Comparison of ENCODE assay signal across 1 cellular context in genomic region chr4:8033776-8034528, GRCh38.
TF ChIP-seq lines count a peak whose summit lies in the region.

No MANE protein-coding gene starts in this region.

TF ChIP-seq in H1, 55 proteins besides CTCF, POLR2A, EP300 and RAD21 (continued from another document):
- TF ChIP-seq CHD7 (IDR thresholded peaks at IDR 0.05; ENCODE audit: insufficient replicate concordance, low read length), result no peak
- no peak for TF ChIP-seq SP2 (IDR thresholded peaks at IDR 0.05; ENCODE audit: low read length)
- no peak for TF ChIP-seq EZH2 (IDR thresholded peaks at IDR 0.05; ENCODE audit: low read depth, low read length, severe bottlenecking)
- TF ChIP-seq PHF8 (conservative IDR thresholded peaks at IDR 0.05; ENCODE audit: low read depth, low read length), result no peak
- no peak for TF ChIP-seq MAFK (IDR thresholded peaks at IDR 0.05; ENCODE audit: low read depth, low read length)
- no peak for TF ChIP-seq TAF7 (optimal IDR thresholded peaks at IDR 0.05; ENCODE audit: borderline replicate concordance, low read depth, low read length)
- no peak for TF ChIP-seq SUZ12 (IDR thresholded peaks at IDR 0.05; ENCODE audit: low read length)
- no peak for TF ChIP-seq CHD1 (IDR thresholded peaks at IDR 0.05; ENCODE audit: low read depth, low read length)
- TF ChIP-seq ATF3 (IDR thresholded peaks at IDR 0.05; ENCODE audit: insufficient read depth, low read depth, low read length), result no peak
